Comparison of ENCODE assay signal across 8 cellular contexts in genomic region chr11:77890100-77890798, GRCh38.
DNase-seq lines count a peak whose midpoint lies in the region; ATAC-seq, FAIRE-seq and TF ChIP-seq lines count a peak whose summit lies in the region.
"Not testable (repeated sequence)": the region's sequence is repeated elsewhere in the genome, so short reads cannot be mapped to it uniquely, and the experiment has no call there.

No MANE protein-coding gene starts in this region.

- H3K4me1 ChIP-seq in aorta (ENCODE audit: control insufficient read depth in 1 of 2, insufficient read depth in 2 of 2, low read length in 2 of 2): not testable (repeated sequence)

- H3K9me3 Mint-ChIP-seq in HFFc6: not testable (repeated sequence)

- H3K4me3 Mint-ChIP-seq in HFFc6: not testable (repeated sequence)

- not testable (repeated sequence) for H3K9me3 ChIP-seq in aorta (ENCODE audit: control insufficient read depth, low read length)

- ATAC-seq in left lobe of liver (peak; percentile 95), aorta (ENCODE audit: low FRiP score) (peak; percentile 7)

- intact Hi-C loops in aorta (cut with DNase I): not testable (repeated sequence)

- H3K36me3 Mint-ChIP-seq in HFFc6 (ENCODE audit: low read depth): peaks cover 13% of the 10 kb centered on the region

- not testable (repeated sequence) for H3K36me3 ChIP-seq in bronchial epithelial cell (ENCODE audit: control insufficient read depth, insufficient read depth, low read length); aorta (ENCODE audit: control insufficient read depth in 1 of 2, insufficient read depth in 2 of 2, low read length in 1 of 2)

- DNase-seq in DMS 273 (lab: John Stamatoyannopoulos, UW; ENCODE audit: unreplicated experiment): peak; percentile 51
- not testable (repeated sequence) for DNase-seq in HFFc6; left lobe of liver (ENCODE audit: low spot score); aorta
- DNase-seq in NCI-H2081 treated with DMSO at 0.1 percent for 48 hours (lab: John Stamatoyannopoulos, UW): peak; percentile 24
- DNase-seq in NCI-H774 (lab: John Stamatoyannopoulos, UW): peak; percentile 63
- peak; percentile 43 for DNase-seq in SHP77 treated with DMSO at 0.1 percent for 48 hours (lab: John Stamatoyannopoulos, UW)
- peak; percentile 18 for DNase-seq in bronchial epithelial cell (ENCODE audit: low read depth)

- H3K4me3 ChIP-seq in bronchial epithelial cell (ENCODE audit: low read depth, low read length); aorta (ENCODE audit: low read length in 2 of 2): not testable (repeated sequence)

- H3K27me3 Mint-ChIP-seq in HFFc6 (ENCODE audit: insufficient read depth): not testable (repeated sequence)

- TF ChIP-seq CTCF in HFFc6 (IDR thresholded peaks at IDR 0.05); bronchial epithelial cell (IDR thresholded peaks at IDR 0.05; ENCODE audit: insufficient read depth, low read length, severe bottlenecking): not testable (repeated sequence)

- WGBS in aorta, 2 donors: 2 to 19% methylated on average over 2 of the region's 2 CpGs

- not testable (repeated sequence) for FAIRE-seq in bronchial epithelial cell (lab: Jason Lieb, UNC)

- peak overlapping the region; percentile 62 for H3K27ac Mint-ChIP-seq in HFFc6

- H3K4me1 Mint-ChIP-seq in HFFc6 (ENCODE audit: low read depth): peaks cover 20% of the 10 kb centered on the region

- H3K27ac ChIP-seq in aorta (ENCODE audit: low read depth in 1 of 2, low read length in 2 of 2): not testable (repeated sequence)

- not testable (repeated sequence) for H3K27me3 ChIP-seq in bronchial epithelial cell (ENCODE audit: control insufficient read depth, insufficient read depth, low read length); aorta (ENCODE audit: control insufficient read depth in 1 of 2, insufficient read depth in 2 of 2, low read length in 1 of 2)
